In genomic region chr2:128411431-128411830, GRCh38 we compare ENCODE assay signal across 18 cellular contexts.
"Had no signal": no experiment of that assay in that cellular context is flagged by ENCODE, and none has a peak within 500 bp of the region (broad histone marks: within the 10 kb centered on the region; RNA-seq: fewer than 3 reads in every experiment).

No MANE protein-coding gene starts in this region.

- ATAC-seq: activated CD8-positive, alpha-beta T cell treated with anti-CD3 and anti-CD28 coated beads for 36 hours; activated naive CD8-positive, alpha-beta T cell treated with anti-CD3 and anti-CD28 coated beads, Interleukin-2, amount 50 U/mL, for 24 hours; left lobe of liver; psoas muscle; right lobe of liver had no signal

- H3K27me3 Mint-ChIP-seq: activated naive CD8-positive, alpha-beta T cell treated with anti-CD3 and anti-CD28 coated beads, Interleukin-2, amount 50 U/mL, for 24 hours had no signal

- FAIRE-seq: endometrium, islet of Langerhans, urothelium cell line had no signal

- H3K27ac Mint-ChIP-seq: activated CD8-positive, alpha-beta T cell treated with anti-CD3 and anti-CD28 coated beads for 36 hours; activated naive CD4-positive, alpha-beta T cell treated with anti-CD3 and anti-CD28 coated beads for 36 hours; activated naive CD8-positive, alpha-beta T cell treated with anti-CD3 and anti-CD28 coated beads, Interleukin-2, amount 50 U/mL, for 24 hours; activated T-helper 1 cell treated with anti-CD3 and anti-CD28 coated beads, Interleukin-12 subunit alpha, Interleukin-12 subunit beta, Interleukin-2, Interleukin-4 antibody, amounts not matched to agents 30 ng/mL and 10 ng/mL and 1 ng/mL, durations not matched to agents 14 hours and 24 hours and 36 hours; memory B cell; nephron had no signal

- H3K27ac ChIP-seq: dorsolateral prefrontal cortex, psoas muscle, right lobe of liver had no signal

- H3K27me3 ChIP-seq: dorsolateral prefrontal cortex, right lobe of liver had no signal

- H3K4me1 Mint-ChIP-seq: activated naive CD8-positive, alpha-beta T cell treated with anti-CD3 and anti-CD28 coated beads, Interleukin-2, amount 50 U/mL, for 24 hours; memory B cell had no signal

- H3K4me3 Mint-ChIP-seq: activated CD8-positive, alpha-beta T cell treated with anti-CD3 and anti-CD28 coated beads for 36 hours; activated naive CD4-positive, alpha-beta T cell treated with anti-CD3 and anti-CD28 coated beads for 36 hours; activated naive CD8-positive, alpha-beta T cell treated with anti-CD3 and anti-CD28 coated beads, Interleukin-2, amount 50 U/mL, for 24 hours; activated T-helper 1 cell treated with anti-CD3 and anti-CD28 coated beads, Interleukin-12 subunit alpha, Interleukin-12 subunit beta, Interleukin-2, Interleukin-4 antibody, amounts not matched to agents 30 ng/mL and 10 ng/mL and 1 ng/mL, durations not matched to agents 14 hours and 24 hours and 36 hours; memory B cell; nephron had no signal

- DNase-seq: activated CD4-positive, alpha-beta T cell treated with anti-CD3 and anti-CD28 coated beads for 4 hours; activated CD8-positive, alpha-beta T cell treated with anti-CD3 and anti-CD28 coated beads for 36 hours; activated naive CD4-positive, alpha-beta T cell treated with anti-CD3 and anti-CD28 coated beads for 36 hours; activated naive CD8-positive, alpha-beta T cell treated with anti-CD3 and anti-CD28 coated beads, Interleukin-2, amount 50 U/mL, for 24 hours; cerebellar nuclear complex; occipital lobe; stimulated activated CD4-positive, alpha-beta T cell treated with anti-CD3 and anti-CD28 coated beads, Interleukin-1b, Interleukin-23, amount 100 ng/mL, for 48 hours; T-helper 2 cell had no signal

- H3K9me3 ChIP-seq: psoas muscle, right lobe of liver had no signal

- H3K4me3 ChIP-seq: dorsolateral prefrontal cortex, psoas muscle, right lobe of liver had no signal

- H3K36me3 ChIP-seq: right lobe of liver had no signal

- H3K4me1 ChIP-seq: psoas muscle, right lobe of liver had no signal

- H3K36me3 Mint-ChIP-seq: memory B cell had no signal

- H3K9me3 Mint-ChIP-seq: activated CD8-positive, alpha-beta T cell treated with anti-CD3 and anti-CD28 coated beads for 36 hours; activated naive CD4-positive, alpha-beta T cell treated with anti-CD3 and anti-CD28 coated beads for 36 hours; activated naive CD8-positive, alpha-beta T cell treated with anti-CD3 and anti-CD28 coated beads, Interleukin-2, amount 50 U/mL, for 24 hours; activated T-helper 1 cell treated with anti-CD3 and anti-CD28 coated beads, Interleukin-12 subunit alpha, Interleukin-12 subunit beta, Interleukin-2, Interleukin-4 antibody, amounts not matched to agents 30 ng/mL and 10 ng/mL and 1 ng/mL, durations not matched to agents 14 hours and 24 hours and 36 hours had no signal
